ENCODE assay signal across 8 cellular contexts in genomic region chr22:22848364-22848866, GRCh38. TPM values are rescaled to one million over a fixed set of nuclear protein-coding genes. Genes with fewer than 3 reads are reported as not detected.
DNase-seq lines count a peak whose midpoint lies in the region; ATAC-seq, FAIRE-seq and TF ChIP-seq lines count a peak whose summit lies in the region.

No MANE protein-coding gene starts in this region.

- no peaks in the 10 kb centered on the region for H3K36me3 ChIP-seq in astrocyte (ENCODE audit: insufficient read depth, low read length)

- no peaks in the 10 kb centered on the region for H3K9me3 ChIP-seq in astrocyte (ENCODE audit: insufficient read depth, low read depth, low read length)

- H3K27ac ChIP-seq in astrocyte (ENCODE audit: low read depth, low read length): no peak overlapping the region

- peaks cover 11% of the 10 kb centered on the region for H3K27me3 ChIP-seq in astrocyte (ENCODE audit: insufficient read depth, low read length)

- H3K4me3 Mint-ChIP-seq in T-cell (no peak overlapping the region), astrocyte (ENCODE audit: unreplicated experiment) (no peak overlapping the region)

- no peak overlapping the region for H3K9ac ChIP-seq in astrocyte (ENCODE audit: low read length)

- ATAC-seq in T-cell (replicated peaks in 1 of 4): peak; percentile 75 to 85 (median 82)
- ATAC-seq in HG03460 (IDR thresholded peaks at IDR 0.05; ENCODE audit: unreplicated experiment): no peak
- ATAC-seq in HG02840 (IDR thresholded peaks at IDR 0.05; ENCODE audit: low FRiP score, unreplicated experiment): no peak

- H3K27me3 Mint-ChIP-seq in T-cell (no peaks in the 10 kb centered on the region), astrocyte (ENCODE audit: low read depth, unreplicated experiment) (peaks cover 55% of the 10 kb centered on the region)

- no peak overlapping the region for H2AFZ ChIP-seq in astrocyte (ENCODE audit: low read depth, low read length)

- H3K79me2 ChIP-seq in astrocyte (ENCODE audit: insufficient read depth, low read length): no peaks in the 10 kb centered on the region

- H3K9me3 Mint-ChIP-seq in T-cell (no peaks in the 10 kb centered on the region), astrocyte (ENCODE audit: unreplicated experiment) (no peaks in the 10 kb centered on the region)

- H3K4me1 ChIP-seq in astrocyte (ENCODE audit: insufficient read depth, low read length): no peaks in the 10 kb centered on the region

- no peak overlapping the region for H3K4me3 ChIP-seq in astrocyte (ENCODE audit: insufficient read depth, low read depth, low read length)

- POLR2A ChIA-PET in T-cell (lab: Charles Lee): no interaction called here

- H4K20me1 ChIP-seq in astrocyte (ENCODE audit: insufficient read depth, low read length): no peaks in the 10 kb centered on the region

- H3K36me3 Mint-ChIP-seq in T-cell: no peaks in the 10 kb centered on the region
- no peaks in the 10 kb centered on the region for H3K36me3 Mint-ChIP-seq in astrocyte (ENCODE audit: low read depth, unreplicated experiment)

- no peak overlapping the region for H3K4me2 ChIP-seq in astrocyte (ENCODE audit: low read length)

- TF ChIP-seq CTCF in astrocyte (IDR thresholded peaks at IDR 0.05; ENCODE audit: insufficient read depth, low read depth, low read length): peak; percentile 63

- CTCF ChIA-PET in T-cell (lab: Charles Lee): interaction anchor here (0.5 to 2.8 kb wide), 9 partner anchors 10 to 294 kb away, joined by 3 to 19 read pairs (median 4); partner anchors contain the start of gene RSPH14 (in 1 of the 2)

- FAIRE-seq in astrocyte (lab: Jason Lieb, UNC): no peak

- H3K4me1 Mint-ChIP-seq in T-cell: peaks cover 44 to 68% (median 59%) of the 10 kb centered on the region in 3 donors
- no peaks in the 10 kb centered on the region for H3K4me1 Mint-ChIP-seq in astrocyte (ENCODE audit: low read depth, unreplicated experiment)

- peak; percentile 18 for DNase-seq in CMK (ENCODE audit: low read depth)
- peak; percentile 22 for DNase-seq in HT1080 (ENCODE audit: low read depth)
- DNase-seq in T-cell: peak; percentile 21 to 77 (median 54)
- DNase-seq in astrocyte (ENCODE audit: low read depth): peak; percentile 8
- DNase-seq in iPS DF 4.7 (ENCODE audit: extremely low read depth, low spot score): peak; percentile 16
- peak; percentile 68 for DNase-seq in stimulated activated CD4-positive, alpha-beta T cell treated with anti-CD3 and anti-CD28 coated beads, Interleukin-12 subunit alpha, Interleukin-12 subunit beta, amount 100 ng/mL, for 4 hours

- H3K27ac Mint-ChIP-seq in T-cell (peak overlapping the region in 1 of 2 donors; percentile 1), astrocyte (ENCODE audit: unreplicated experiment) (no peak overlapping the region)

RNA-seq across cellular contexts. Expression of gene IGLL5, which starts 39.2 kb away (rescaled TPM):
- not detected in 2 replicates for total RNA-seq in HT1080 (2014; rRNA removed; shearing (Covaris generic))
- polyA plus RNA-seq in HT1080 (2015; cell fraction: cytosol; rRNA removed): not detected in 2 replicates
- polyA plus RNA-seq in HT1080 (2015; cell fraction: nucleus; rRNA removed): not detected in 2 replicates
- total RNA-seq in T-cell (1 to 10 TPM in 3 of 5 donors, under 1 TPM in 2; 0.35 to 2.9 (median 2.1) TPM), astrocyte (not detected in 2 replicates)

Comparison
In these comparisons a context has a peak if more than half of its experiments do, and no peak if none do; other contexts are left out.
1. DNase-seq: peak in every context shown above with its lines; median percentile 68 in stimulated activated CD4-positive, alpha-beta T cell treated with anti-CD3 and anti-CD28 coated beads, Interleukin-12 subunit alpha, Interleukin-12 subunit beta, amount 100 ng/mL, for 4 hours; 54 in T-cell; 22 in HT1080; 18 in CMK; 16 in iPS DF 4.7; 8 in astrocyte.
2. ATAC-seq: peak in T-cell (4 of 4); none in HG03460 (single experiment) and HG02840 (single experiment).